21 cellular contexts compared by ENCODE assay signal in genomic region chr10:12413369-12413711, GRCh38.
DNase-seq lines count a peak whose midpoint lies in the region; ATAC-seq, FAIRE-seq and TF ChIP-seq lines count a peak whose summit lies in the region.
"Had no signal": no experiment of that assay in that cellular context is flagged by ENCODE, and none has a peak within 500 bp of the region (broad histone marks: within the 10 kb centered on the region; RNA-seq: fewer than 3 reads in every experiment).

No MANE protein-coding gene starts in this region.

- H3K4me3 Mint-ChIP-seq in activated CD4-positive, alpha-beta T cell treated with anti-CD3 and anti-CD28 coated beads, Interleukin-2, amount 10 ng/mL, durations not matched to agents 7 days and 5 days = no peak overlapping the region
- no peak overlapping the region for H3K4me3 Mint-ChIP-seq in activated naive CD8-positive, alpha-beta T cell treated with anti-CD3 and anti-CD28 coated beads for 36 hours
- H3K4me3 Mint-ChIP-seq in natural killer cell = no peak overlapping the region

- H3K4me1 Mint-ChIP-seq in activated CD4-positive, alpha-beta T cell treated with anti-CD3 and anti-CD28 coated beads, Interleukin-2, amount 10 ng/mL, durations not matched to agents 7 days and 5 days = peaks cover 29% of the 10 kb centered on the region
- H3K4me1 Mint-ChIP-seq in activated naive CD8-positive, alpha-beta T cell treated with anti-CD3 and anti-CD28 coated beads for 36 hours = peaks cover 26% of the 10 kb centered on the region
- H3K4me1 Mint-ChIP-seq in natural killer cell = peaks cover 26 to 29% of the 10 kb centered on the region in 2 donors

- ATAC-seq in natural killer cell (peak in 2 of 3 donors; percentile 63 to 74), GM18520 (IDR thresholded peaks at IDR 0.05; ENCODE audit: unreplicated experiment) (no peak)
- ATAC-seq: body of pancreas, HCT116, upper lobe of right lung had no signal

- CTCF ChIA-PET in activated CD4-positive, alpha-beta T cell treated with anti-CD3 and anti-CD28 coated beads, Interleukin-2, amount 10 ng/mL, durations not matched to agents 7 days and 5 days (lab: Charles Lee) = no interaction called here

- POLR2A ChIA-PET in activated CD4-positive, alpha-beta T cell treated with anti-CD3 and anti-CD28 coated beads, Interleukin-2, amount 10 ng/mL, durations not matched to agents 7 days and 5 days (lab: Charles Lee) = no interaction called here

- peaks cover 2% of the 10 kb centered on the region for H3K36me3 Mint-ChIP-seq in activated CD4-positive, alpha-beta T cell treated with anti-CD3 and anti-CD28 coated beads, Interleukin-2, amount 10 ng/mL, durations not matched to agents 7 days and 5 days (ENCODE audit: low read depth)
- H3K36me3 Mint-ChIP-seq in activated naive CD8-positive, alpha-beta T cell treated with anti-CD3 and anti-CD28 coated beads for 36 hours = peaks cover 17% of the 10 kb centered on the region
- H3K36me3 Mint-ChIP-seq in natural killer cell = no peaks in the 10 kb centered on the region

- H3K27ac Mint-ChIP-seq in activated CD4-positive, alpha-beta T cell treated with anti-CD3 and anti-CD28 coated beads, Interleukin-2, amount 10 ng/mL, durations not matched to agents 7 days and 5 days = peak overlapping the region; percentile 52
- H3K27ac Mint-ChIP-seq in activated naive CD8-positive, alpha-beta T cell treated with anti-CD3 and anti-CD28 coated beads for 36 hours = peak overlapping the region; percentile 1
- peak overlapping the region in 1 of 2 donors; percentile 62 for H3K27ac Mint-ChIP-seq in natural killer cell
- H3K27ac Mint-ChIP-seq: progenitor cell of endocrine pancreas had no signal

- TF ChIP-seq CTCF in natural killer cell (IDR thresholded peaks at IDR 0.05) = no peak

- FAIRE-seq in HTR-8/SVneo (lab: Jason Lieb, UNC) = peak; percentile 88
- FAIRE-seq: A204.1 had no signal

- intact Hi-C loops in natural killer cell (cut with micrococcal nuclease) = loop anchor here (1.0 to 5.0 kb wide), 3 partner anchors 35 to 64 kb away; partner anchors contain the start of gene CAMK1D

- no peak for DNase-seq in activated CD4-positive, alpha-beta T cell treated with anti-CD3 and anti-CD28 coated beads, Interleukin-2, amount 10 ng/mL, durations not matched to agents 7 days and 5 days
- no peak for DNase-seq in activated CD4-positive, alpha-beta T cell treated with anti-CD3 and anti-CD28 coated beads, Interleukin-2, amount 50 U/mL, for 4 hours
- no peak for DNase-seq in HTR-8/SVneo (ENCODE audit: insufficient read length, low spot score)
- no peak for DNase-seq in activated naive CD8-positive, alpha-beta T cell treated with anti-CD3 and anti-CD28 coated beads for 36 hours
- DNase-seq in natural killer cell = no peak
- DNase-seq in Ammon's horn (ENCODE audit: low spot score) = no peak
- no peak for DNase-seq in activated effector memory CD4-positive, alpha-beta T cell treated with Interleukin-2 at 50 U/mL for 16 hours
- DNase-seq: activated T-cell treated with anti-CD3 and anti-CD28 coated beads for 4 hours, BE2C, body of pancreas, Calu3, IMR-90, kidney glomerular epithelial cell, NCI-H1092, NCI-H1930, NCI-H226, upper lobe of right lung had no signal

- no peaks in the 10 kb centered on the region for H3K27me3 Mint-ChIP-seq in activated CD4-positive, alpha-beta T cell treated with anti-CD3 and anti-CD28 coated beads, Interleukin-2, amount 10 ng/mL, durations not matched to agents 7 days and 5 days
- H3K27me3 Mint-ChIP-seq in activated naive CD8-positive, alpha-beta T cell treated with anti-CD3 and anti-CD28 coated beads for 36 hours = no peaks in the 10 kb centered on the region
- no peaks in the 10 kb centered on the region for H3K27me3 Mint-ChIP-seq in natural killer cell (ENCODE audit: low read depth in 2 of 2)

- peaks cover 3% of the 10 kb centered on the region for H3K9me3 Mint-ChIP-seq in activated CD4-positive, alpha-beta T cell treated with anti-CD3 and anti-CD28 coated beads, Interleukin-2, amount 10 ng/mL, durations not matched to agents 7 days and 5 days
- peaks cover 2% of the 10 kb centered on the region for H3K9me3 Mint-ChIP-seq in activated naive CD8-positive, alpha-beta T cell treated with anti-CD3 and anti-CD28 coated beads for 36 hours
- peaks cover 3 to 4% of the 10 kb centered on the region in 2 donors for H3K9me3 Mint-ChIP-seq in natural killer cell
